ENCODE assay signal across 22 cellular contexts in the genomic region with DNA sequence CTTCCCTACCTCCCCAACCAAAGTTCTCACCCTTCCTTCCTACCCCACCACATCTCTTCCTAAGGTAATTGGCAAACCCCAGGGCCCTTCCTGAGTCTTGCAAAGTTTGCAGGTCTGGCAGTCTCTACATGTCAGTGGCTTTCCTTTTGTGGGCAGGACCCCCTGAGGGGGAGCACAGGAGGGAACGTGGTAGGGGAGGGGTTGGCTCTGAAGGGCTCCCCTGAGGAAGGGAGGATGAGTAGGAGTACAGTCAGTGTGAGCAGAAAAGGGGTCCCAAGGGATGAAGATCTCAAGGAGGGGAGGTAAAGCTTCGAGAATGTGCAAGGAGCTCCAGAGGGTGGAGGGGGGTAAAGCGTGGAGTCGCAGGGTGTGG.
DNase-seq lines count a peak whose midpoint lies in the region; ATAC-seq and TF ChIP-seq lines count a peak whose summit lies in the region.
"Had no signal": no experiment of that assay in that cellular context is flagged by ENCODE, and none has a peak within 500 bp of the region (broad histone marks: within the 10 kb centered on the region; RNA-seq: fewer than 3 reads in every experiment).

No MANE protein-coding gene starts in this region.

- no peaks in the 10 kb centered on the region for H3F3A ChIP-seq in GM23338 (replicated peaks; ENCODE audit: low read depth)

- peak overlapping the region; percentile 80 for H2BK120ac ChIP-seq in mesenchymal stem cell (ENCODE audit: low read depth, low read length)

- peak overlapping the region; percentile 8 for H2BK15ac ChIP-seq in mesenchymal stem cell (ENCODE audit: low read depth, poor library complexity, severe bottlenecking)

- H3K9me3 Mint-ChIP-seq in GM23338, result no peaks in the 10 kb centered on the region; the same call in 2 of the 3 replicates
- H3K9me3 Mint-ChIP-seq in WTC11, result no peaks in the 10 kb centered on the region
- no peaks in the 10 kb centered on the region for H3K9me3 Mint-ChIP-seq in stimulated activated memory B cell treated with anti-CD40 and anti-IgM and Interleukin-4, amounts not matched to agents 10 μg/mL and 1 μg/mL and 100 μg/mL, for 72 hours
- H3K9me3 Mint-ChIP-seq: CD4-positive, alpha-beta memory T cell; memory B cell; stimulated activated naive B cell treated with anti-CD40 and anti-IgM and Interleukin-4, amounts not matched to agents 10 μg/mL and 1 μg/mL and 100 μg/mL, for 72 hours; T-helper 2 cell treated with Interferon-gamma antibody and Interleukin-4, amounts not matched to agents 5 μg/mL and 100 μg/mL, for 36 hours had no signal

- H3K4me1 Mint-ChIP-seq in GM23338, result peaks cover 18% of the 10 kb centered on the region
- peaks cover 20% of the 10 kb centered on the region for H3K4me1 Mint-ChIP-seq in WTC11
- peaks cover 39% of the 10 kb centered on the region for H3K4me1 Mint-ChIP-seq in stimulated activated memory B cell treated with anti-CD40 and anti-IgM and Interleukin-4, amounts not matched to agents 10 μg/mL and 1 μg/mL and 100 μg/mL, for 72 hours

- DNase-seq in GM23338 (ENCODE audit: low spot score) (no peak), WTC11 (ENCODE audit: low spot score) (no peak), mesenchymal stem cell (no peak), NCI-H2107 (lab: John Stamatoyannopoulos, UW) (no peak), DMS114 treated with DMSO at 0.1 percent for 48 hours (lab: John Stamatoyannopoulos, UW; ENCODE audit: unreplicated experiment) (no peak)
- DNase-seq: aorta; CD4-positive, alpha-beta memory T cell; central memory CD4-positive, alpha-beta T cell; naive thymus-derived CD4-positive, alpha-beta T cell; NCI-H1048; NCI-H2081; pancreas; stimulated activated CD4-positive, alpha-beta T cell treated with anti-CD3 and anti-CD28 coated beads, Interleukin-2, amount 100 ng/mL, for 48 hours; stimulated activated naive B cell treated with anti-CD40 and anti-IgM and Interleukin-4, amounts not matched to agents 10 μg/mL and 1 μg/mL and 100 μg/mL, for 72 hours; testis had no signal

- CTCF ChIA-PET in WTC11 (lab: Charles Lee), result no interaction called here

- POLR2A ChIA-PET in WTC11 (lab: Charles Lee), result no interaction called here

- TF ChIP-seq CTCF in GM23338 (conservative IDR thresholded peaks at IDR 0.05; ENCODE audit: low read depth in 2 of 2) (no peak), WTC11 (IDR thresholded peaks at IDR 0.05) (no peak)

- H3K27ac Mint-ChIP-seq in GM23338 (no peak overlapping the region), WTC11 (no peak overlapping the region; the same call in 1 of the 2 replicates)
- peak overlapping the region; percentile 29 for H3K27ac Mint-ChIP-seq in stimulated activated memory B cell treated with anti-CD40 and anti-IgM and Interleukin-4, amounts not matched to agents 10 μg/mL and 1 μg/mL and 100 μg/mL, for 72 hours
- H3K27ac Mint-ChIP-seq: activated naive CD8-positive, alpha-beta T cell; CD4-positive, alpha-beta memory T cell; memory B cell; naive thymus-derived CD4-positive, alpha-beta T cell; T-helper 2 cell treated with Interferon-gamma antibody and Interleukin-4, amounts not matched to agents 5 μg/mL and 100 μg/mL, for 36 hours had no signal

- H3K27me3 ChIP-seq in GM23338 (ENCODE audit: insufficient read depth), result no peaks in the 10 kb centered on the region
- H3K27me3 ChIP-seq in mesenchymal stem cell (ENCODE audit: control insufficient read depth in 1 of 2, insufficient read depth in 1 of 2, low read length in 2 of 2), result no peaks in the 10 kb centered on the region
- H3K27me3 ChIP-seq: pancreas, right atrium auricular region, spleen, testis had no signal

- no peak overlapping the region for H3K23ac ChIP-seq in mesenchymal stem cell (ENCODE audit: low read length in 2 of 2)

- no peak overlapping the region for H3K4me3 Mint-ChIP-seq in GM23338
- no peak overlapping the region for H3K4me3 Mint-ChIP-seq in WTC11
- H3K4me3 Mint-ChIP-seq in stimulated activated memory B cell treated with anti-CD40 and anti-IgM and Interleukin-4, amounts not matched to agents 10 μg/mL and 1 μg/mL and 100 μg/mL, for 72 hours, result no peak overlapping the region
- H3K4me3 Mint-ChIP-seq: activated naive CD8-positive, alpha-beta T cell; CD4-positive, alpha-beta memory T cell; memory B cell; naive thymus-derived CD4-positive, alpha-beta T cell; stimulated activated naive B cell treated with anti-CD40 and anti-IgM and Interleukin-4, amounts not matched to agents 10 μg/mL and 1 μg/mL and 100 μg/mL, for 72 hours; T-helper 2 cell treated with Interferon-gamma antibody and Interleukin-4, amounts not matched to agents 5 μg/mL and 100 μg/mL, for 36 hours had no signal

- H4K20me1 ChIP-seq in GM23338 (replicated peaks; ENCODE audit: insufficient read depth), result no peaks in the 10 kb centered on the region

- H4K8ac ChIP-seq in mesenchymal stem cell (ENCODE audit: low read length), result no peak overlapping the region

- H3K79me2 ChIP-seq in GM23338 (replicated peaks; ENCODE audit: insufficient read depth), result no peaks in the 10 kb centered on the region

- H3K9ac ChIP-seq in mesenchymal stem cell (ENCODE audit: low read length), result peak overlapping the region; percentile 16

- H3K27me3 Mint-ChIP-seq in GM23338 (ENCODE audit: insufficient read depth, low read depth, poor library complexity), result peaks cover 12% of the 10 kb centered on the region
- no peaks in the 10 kb centered on the region for H3K27me3 Mint-ChIP-seq in WTC11 (ENCODE audit: low read depth)
- H3K27me3 Mint-ChIP-seq in stimulated activated memory B cell treated with anti-CD40 and anti-IgM and Interleukin-4, amounts not matched to agents 10 μg/mL and 1 μg/mL and 100 μg/mL, for 72 hours, result no peaks in the 10 kb centered on the region
- H3K27me3 Mint-ChIP-seq: activated naive CD8-positive, alpha-beta T cell; memory B cell; naive thymus-derived CD4-positive, alpha-beta T cell; stimulated activated naive B cell treated with anti-CD40 and anti-IgM and Interleukin-4, amounts not matched to agents 10 μg/mL and 1 μg/mL and 100 μg/mL, for 72 hours had no signal

- H3K4me1 ChIP-seq in GM23338 (ENCODE audit: insufficient read depth), result no peaks in the 10 kb centered on the region; the same call in 1 of the 2 replicates
- peaks cover 63% of the 10 kb centered on the region for H3K4me1 ChIP-seq in mesenchymal stem cell (ENCODE audit: control insufficient read depth, insufficient read depth, low read depth, low read length)
- H3K4me1 ChIP-seq: testis had no signal

- H2AFZ ChIP-seq in GM23338 (no peak overlapping the region), mesenchymal stem cell (ENCODE audit: low read depth, low read length) (no peak overlapping the region)

- no peak overlapping the region for H3K14ac ChIP-seq in mesenchymal stem cell (ENCODE audit: low read length in 2 of 2)

- peak overlapping the region; percentile 44 to 99 for H2BK12ac ChIP-seq in mesenchymal stem cell (ENCODE audit: low read length in 2 of 2)

- no peaks in the 10 kb centered on the region for H3K36me3 ChIP-seq in GM23338 (ENCODE audit: insufficient read depth)
- H3K36me3 ChIP-seq in mesenchymal stem cell (ENCODE audit: control insufficient read depth in 1 of 2, insufficient read depth in 2 of 2, low read depth in 1 of 2, low read length in 2 of 2), result peaks cover 27 to 53% of the 10 kb centered on the region in 2 experiments
- H3K36me3 ChIP-seq: pancreas, right atrium auricular region, spleen had no signal

- peak overlapping the region; percentile 89 for H4K91ac ChIP-seq in mesenchymal stem cell (ENCODE audit: low read length)

- H3K79me1 ChIP-seq in mesenchymal stem cell (replicated peaks; ENCODE audit: low read length, poor library complexity, severe bottlenecking), result peaks cover 14% of the 10 kb centered on the region

- 65% methylated on average over 4 of the region's 4 CpGs for WGBS in mesenchymal stem cell

- ATAC-seq in GM23338 (peak; percentile 35; the same call in 2 of the 3 replicates), WTC11 (no peak), HG02610 (IDR thresholded peaks at IDR 0.05; ENCODE audit: unreplicated experiment) (no peak)
- ATAC-seq in stimulated activated memory B cell treated with anti-CD40 and anti-IgM and Interleukin-4, amounts not matched to agents 10 μg/mL and 1 μg/mL and 100 μg/mL, for 72 hours, result no peak
- ATAC-seq: naive thymus-derived CD4-positive, alpha-beta T cell; stimulated activated naive B cell treated with anti-CD40 and anti-IgM and Interleukin-4, amounts not matched to agents 10 μg/mL and 1 μg/mL and 100 μg/mL, for 72 hours had no signal

- peak overlapping the region; percentile 98 to 100 for H3K18ac ChIP-seq in mesenchymal stem cell (ENCODE audit: low read depth in 1 of 2, low read length in 2 of 2)

- H2AK5ac ChIP-seq in mesenchymal stem cell (ENCODE audit: low read length, severe bottlenecking), result peak overlapping the region; percentile 99

- H2BK5ac ChIP-seq in mesenchymal stem cell (ENCODE audit: low read depth, low read length, poor library complexity, severe bottlenecking), result no peak overlapping the region

- H3K4me3 ChIP-seq in GM23338 (no peak overlapping the region), mesenchymal stem cell (ENCODE audit: insufficient read depth in 1 of 2, low read depth in 1 of 2, low read length in 2 of 2) (no peak overlapping the region)
- H3K4me3 ChIP-seq: pancreas, right atrium auricular region, spleen, testis had no signal

- H3K4me2 ChIP-seq in GM23338 (no peak overlapping the region), mesenchymal stem cell (ENCODE audit: low read length, poor library complexity, severe bottlenecking) (no peak overlapping the region)

- no peaks in the 10 kb centered on the region for H3K9me3 ChIP-seq in mesenchymal stem cell (ENCODE audit: control insufficient read depth, low read length)
- H3K9me3 ChIP-seq: pancreas, right atrium auricular region, spleen, testis had no signal

- H3K4ac ChIP-seq in mesenchymal stem cell (ENCODE audit: low read depth in 1 of 2, low read length in 2 of 2), result peak overlapping the region; percentile 57 to 78

- no peak overlapping the region for H3K27ac ChIP-seq in GM23338 (ENCODE audit: low read depth)
- peak overlapping the region; percentile 46 for H3K27ac ChIP-seq in mesenchymal stem cell (ENCODE audit: low read length, poor library complexity, severe bottlenecking)
- H3K27ac ChIP-seq: right atrium auricular region, spleen, testis had no signal

- H3K9me2 ChIP-seq in GM23338 (ENCODE audit: insufficient read depth), result no peaks in the 10 kb centered on the region

- H3K36me3 Mint-ChIP-seq in GM23338 (ENCODE audit: low read depth) (no peaks in the 10 kb centered on the region), WTC11 (no peaks in the 10 kb centered on the region)
- H3K36me3 Mint-ChIP-seq in stimulated activated memory B cell treated with anti-CD40 and anti-IgM and Interleukin-4, amounts not matched to agents 10 μg/mL and 1 μg/mL and 100 μg/mL, for 72 hours, result no peaks in the 10 kb centered on the region
- H3K36me3 Mint-ChIP-seq: activated naive CD8-positive, alpha-beta T cell; CD4-positive, alpha-beta memory T cell; memory B cell; naive thymus-derived CD4-positive, alpha-beta T cell had no signal

TF ChIP-seq in WTC11, 78 proteins besides CTCF, POLR2A, EP300 and RAD21:
- no peak for TF ChIP-seq ZNF671 (CRISPR knock-in tag; IDR thresholded peaks at IDR 0.05)
- TF ChIP-seq ZNF423 (CRISPR knock-in tag; IDR thresholded peaks at IDR 0.05), result peak; percentile 4; the same call in 1 of the 2 replicates
- no peak for TF ChIP-seq ESRRA (CRISPR knock-in tag; IDR thresholded peaks at IDR 0.05; ENCODE audit: borderline replicate concordance)
- TF ChIP-seq ATF1 (CRISPR knock-in tag; IDR thresholded peaks at IDR 0.05), result no peak
